12 cellular contexts compared by ENCODE assay signal in genomic region chr11:43367382-43368178, GRCh38. TPM values are rescaled to one million over a fixed set of nuclear protein-coding genes. Genes with fewer than 3 reads are reported as not detected.
DNase-seq lines count a peak whose midpoint lies in the region; ATAC-seq and TF ChIP-seq lines count a peak whose summit lies in the region.
"Had no signal": no experiment of that assay in that cellular context is flagged by ENCODE, and none has a peak within 500 bp of the region (broad histone marks: within the 10 kb centered on the region; RNA-seq: fewer than 3 reads in every experiment).

No MANE protein-coding gene starts in this region.

- TF ChIP-seq CTCF in chondrocyte (IDR thresholded peaks at IDR 0.05): no peak

- H3K4me3 Mint-ChIP-seq in chondrocyte (ENCODE audit: unreplicated experiment): no peak overlapping the region
- H3K4me3 Mint-ChIP-seq: activated T-helper 1 cell treated with anti-CD3 and anti-CD28 coated beads, Interleukin-12 subunit alpha, Interleukin-12 subunit beta, Interleukin-2, Interleukin-4 antibody, amounts not matched to agents 30 ng/mL and 10 ng/mL and 1 ng/mL, durations not matched to agents 14 hours and 24 hours and 36 hours had no signal

- peak overlapping the region; percentile 70 for H3K27ac Mint-ChIP-seq in chondrocyte (ENCODE audit: unreplicated experiment)
- H3K27ac Mint-ChIP-seq: activated T-helper 1 cell treated with anti-CD3 and anti-CD28 coated beads, Interleukin-12 subunit alpha, Interleukin-12 subunit beta, Interleukin-2, Interleukin-4 antibody, amounts not matched to agents 30 ng/mL and 10 ng/mL and 1 ng/mL, durations not matched to agents 14 hours and 24 hours and 36 hours had no signal

- peaks cover 1% of the 10 kb centered on the region for H3K36me3 Mint-ChIP-seq in chondrocyte (ENCODE audit: low read depth)

- ATAC-seq in GM19023 (IDR thresholded peaks at IDR 0.05; ENCODE audit: unreplicated experiment) (peak; percentile 57), HG03103 (IDR thresholded peaks at IDR 0.05; ENCODE audit: low read depth, unreplicated experiment) (peak; percentile 46), HG02970 (IDR thresholded peaks at IDR 0.05; ENCODE audit: low FRiP score, unreplicated experiment) (no peak)

- H3K9me3 Mint-ChIP-seq in chondrocyte (ENCODE audit: low read depth): no peaks in the 10 kb centered on the region
- H3K9me3 Mint-ChIP-seq: activated T-helper 1 cell treated with anti-CD3 and anti-CD28 coated beads, Interleukin-12 subunit alpha, Interleukin-12 subunit beta, Interleukin-2, Interleukin-4 antibody, amounts not matched to agents 30 ng/mL and 10 ng/mL and 1 ng/mL, durations not matched to agents 14 hours and 24 hours and 36 hours had no signal

- DNase-seq in chondrocyte (ENCODE audit: low spot score): no peak
- peak; percentile 32 for DNase-seq in renal cortical epithelial cell (ENCODE audit: low read depth)
- DNase-seq in AG08395 (ENCODE audit: low spot score): no peak
- DNase-seq in cerebellar nuclear complex (lab: John Stamatoyannopoulos, UW): no peak
- DNase-seq: DND-41; glutamatergic neuron; NCI-H1105 treated with DMSO at 0.1 percent for 48 hours; stimulated activated CD4-positive, alpha-beta T cell treated with anti-CD3 and anti-CD28 coated beads, Interleukin-15, amount 100 ng/mL, for 24 hours had no signal

- no peaks in the 10 kb centered on the region for H3K27me3 Mint-ChIP-seq in chondrocyte (ENCODE audit: low read depth)

- peaks cover 11% of the 10 kb centered on the region for H3K4me1 Mint-ChIP-seq in chondrocyte (ENCODE audit: low read depth)

RNA-seq across cellular contexts. Expression of gene TTC17, which starts 8.9 kb away (rescaled TPM):
- total RNA-seq in chondrocyte: 53.4 to 65.8 TPM (median 53.8 TPM) in 3 replicates
- 53.0 and 109 TPM in 2 replicates for total RNA-seq in renal cortical epithelial cell

RNA-seq across cellular contexts. Expression of gene API5, which starts 55.8 kb away (rescaled TPM):
- 80.6 to 82.3 TPM (median 81.3 TPM) in 3 replicates for total RNA-seq in chondrocyte
- 109 and 151 TPM in 2 replicates for total RNA-seq in renal cortical epithelial cell
